Comparison of ENCODE assay signal across 8 cellular contexts in the genomic region with DNA sequence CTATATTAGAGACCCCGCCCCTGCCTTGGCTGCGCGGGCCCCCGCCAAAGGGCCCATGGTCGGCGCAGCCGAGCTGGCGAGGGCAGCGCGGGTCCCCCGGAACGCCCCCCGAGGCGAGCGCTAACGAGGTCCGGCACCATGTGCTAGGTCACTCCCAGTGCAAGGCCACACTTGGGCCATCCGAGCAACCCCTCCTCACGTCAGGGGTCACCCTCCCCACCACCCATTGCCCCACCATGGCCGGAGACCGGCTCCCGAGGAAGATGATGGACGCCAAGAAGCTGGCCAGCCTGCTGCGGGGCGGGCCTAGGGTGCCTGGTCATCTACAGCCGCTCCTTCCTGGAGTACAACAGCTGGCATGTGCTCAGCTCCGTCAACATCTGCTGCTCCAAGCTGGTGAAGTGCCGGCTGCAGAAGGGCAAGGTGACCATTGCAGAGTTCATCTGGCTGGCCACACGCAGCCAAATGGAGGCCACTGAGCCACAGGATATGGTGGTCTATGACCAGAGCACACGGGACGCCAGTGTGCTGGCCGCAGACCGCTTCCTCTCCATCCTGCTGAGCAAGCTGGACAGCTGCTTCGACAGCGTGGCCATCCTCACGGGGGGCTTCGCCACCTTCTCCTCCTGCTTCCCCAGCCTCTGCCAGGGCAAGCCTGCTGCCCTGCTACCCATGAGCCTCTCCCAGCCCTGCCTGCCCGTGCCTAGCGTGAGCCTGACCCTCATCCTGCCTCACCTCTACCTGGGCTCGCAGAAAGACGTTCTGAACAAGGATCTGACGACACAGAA. TPM values are rescaled to one million over a fixed set of nuclear protein-coding genes. Genes with fewer than 3 reads are reported as not detected.
DNase-seq lines count a peak whose midpoint lies in the region; ATAC-seq and TF ChIP-seq lines count a peak whose summit lies in the region.
"Had no signal": no experiment of that assay in that cellular context is flagged by ENCODE, and none has a peak within 500 bp of the region (broad histone marks: within the 10 kb centered on the region; RNA-seq: fewer than 3 reads in every experiment).

No MANE protein-coding gene starts in this region.

- peaks cover 38% of the 10 kb centered on the region for H3K79me2 ChIP-seq in Karpas-422 (ENCODE audit: low read length)

- no peak for DNase-seq in Karpas-422
- DNase-seq in body of pancreas, result peak; percentile 28 to 54 (median 44)
- no peak for DNase-seq in osteocyte (ENCODE audit: extremely low spot score, unreplicated experiment)
- DNase-seq in CD14-positive monocyte (ENCODE audit: low spot score), result no peak
- DNase-seq in brain microvascular endothelial cell, result no peak
- no peak for DNase-seq in midbrain (lab: John Stamatoyannopoulos, UW)
- DNase-seq: MG63 had no signal

- H3K4me1 Mint-ChIP-seq in osteocyte (ENCODE audit: unreplicated experiment) (peaks cover 16% of the 10 kb centered on the region), CD14-positive monocyte (peaks cover 8% of the 10 kb centered on the region)

- H3K27ac Mint-ChIP-seq in osteocyte (ENCODE audit: unreplicated experiment) (no peak overlapping the region), CD14-positive monocyte (peak overlapping the region in 2 of 7 donors; percentile 26 to 43)

- H3K4me2 ChIP-seq in Karpas-422 (ENCODE audit: low read depth, low read length, poor library complexity, severe bottlenecking), result peak overlapping the region; percentile 86

- H3K27me3 Mint-ChIP-seq in osteocyte (ENCODE audit: unreplicated experiment) (no peaks in the 10 kb centered on the region), CD14-positive monocyte (ENCODE audit: low read depth in 3 of 3) (peaks cover 0 to 1% (median 0%) of the 10 kb centered on the region in 3 donors)

- H3K27ac ChIP-seq in Karpas-422 (ENCODE audit: low read length) (no peak overlapping the region), body of pancreas (peak overlapping the region in 3 of 4 donors; percentile 11 to 97 (median 34)), brain microvascular endothelial cell (no peak overlapping the region)

- peaks cover 13% of the 10 kb centered on the region for H3K4me1 ChIP-seq in Karpas-422 (ENCODE audit: low read length)
- H3K4me1 ChIP-seq in body of pancreas, result peaks cover 29% of the 10 kb centered on the region

- H3K9ac ChIP-seq in Karpas-422 (ENCODE audit: low read length), result peak overlapping the region; percentile 85

- H3K9me2 ChIP-seq in Karpas-422 (replicated peaks; ENCODE audit: insufficient read depth, low read length), result no peaks in the 10 kb centered on the region

- H3K9me3 Mint-ChIP-seq in osteocyte (ENCODE audit: unreplicated experiment), result no peaks in the 10 kb centered on the region
- H3K9me3 Mint-ChIP-seq in CD14-positive monocyte, result peaks cover 0 to 2% (median 0%) of the 10 kb centered on the region in 7 donors

- in situ Hi-C loops in brain microvascular endothelial cell (cut with HindIII; ENCODE audit: low pct_ligation_motif_present, low sequenced_read_pairs), result no loop called here

- TF ChIP-seq POLR2A in body of pancreas (IDR thresholded peaks at IDR 0.05), result no peak

- intact Hi-C loops in body of pancreas (cut with DNase I) (no loop called here), CD14-positive monocyte (cut with micrococcal nuclease) (loop anchor here in 1 of 2 donors (2.0 kb wide), 1 partner anchor 41 kb away; a partner anchor contains a TSS)

- no peaks in the 10 kb centered on the region for H3K27me3 ChIP-seq in Karpas-422 (ENCODE audit: low read length)
- H3K27me3 ChIP-seq in body of pancreas, result no peaks in the 10 kb centered on the region
- no peaks in the 10 kb centered on the region for H3K27me3 ChIP-seq in brain microvascular endothelial cell (replicated peaks)
- H3K27me3 ChIP-seq: MG63 had no signal

- no peak for ATAC-seq in body of pancreas
- ATAC-seq: GM12878 had no signal

- TF ChIP-seq CTCF in body of pancreas (IDR thresholded peaks at IDR 0.05) (no peak), osteocyte (IDR thresholded peaks at IDR 0.05) (no peak), CD14-positive monocyte (IDR thresholded peaks at IDR 0.05) (no peak), brain microvascular endothelial cell (IDR thresholded peaks at IDR 0.05; ENCODE audit: low read depth, low read length, missing control alignments) (no peak)

- H3K4me3 ChIP-seq in Karpas-422 (ENCODE audit: low read length) (peak overlapping the region; percentile 74), body of pancreas (peak overlapping the region in 1 of 2 donors; percentile 72), brain microvascular endothelial cell (ENCODE audit: low read depth, low read length) (no peak overlapping the region)

- H3K4me3 Mint-ChIP-seq in osteocyte (ENCODE audit: unreplicated experiment) (peak overlapping the region; percentile 99), CD14-positive monocyte (no peak overlapping the region)

- no peaks in the 10 kb centered on the region for H4K20me1 ChIP-seq in Karpas-422 (ENCODE audit: insufficient read depth, low read depth, low read length)

- peaks cover 6% of the 10 kb centered on the region; the same call in 1 of the 2 replicates for H3K36me3 ChIP-seq in Karpas-422 (ENCODE audit: insufficient read depth, low read length)
- peaks cover 0 to 2% of the 10 kb centered on the region in 2 donors for H3K36me3 ChIP-seq in body of pancreas (replicated peaks in 1 of 2; ENCODE audit: insufficient read depth in 1 of 2, low read depth in 2 of 2)
- H3K36me3 ChIP-seq in brain microvascular endothelial cell (replicated peaks), result peaks cover 13% of the 10 kb centered on the region

- H2AFZ ChIP-seq in Karpas-422 (ENCODE audit: low read length), result no peak overlapping the region

- H3K36me3 Mint-ChIP-seq in osteocyte (ENCODE audit: unreplicated experiment) (peaks cover 3% of the 10 kb centered on the region), CD14-positive monocyte (peaks cover 26 to 30% of the 10 kb centered on the region in 2 donors)

- H3K9me3 ChIP-seq in Karpas-422 (ENCODE audit: low read length) (no peaks in the 10 kb centered on the region), body of pancreas (no peaks in the 10 kb centered on the region)
- H3K9me3 ChIP-seq: MG63 had no signal

- 62 to 81% methylated on average over 36 to 41 of the region's 42 CpGs for WGBS in body of pancreas, 2 donors

RNA-seq across cellular contexts. Expression of gene SEC24C, which starts 12.4 kb away (rescaled TPM):
- 50.6 and 84.6 TPM in 2 replicates for total RNA-seq in Karpas-422 (2014; rRNA removed; shearing (Covaris generic); ENCODE audit: low replicate concordance)
- total RNA-seq in body of pancreas (10 to 100 TPM; 29.1 to 30.3 TPM), osteocyte (64.1 and 64.2 TPM in 2 replicates)
- polyA plus RNA-seq in CD14-positive monocyte, result 10 to 100 TPM; 25.7 to 44.8 TPM

RNA-seq across cellular contexts. Expression of gene AGAP5, which starts 33.9 kb away (rescaled TPM):
- total RNA-seq in Karpas-422 (2014; rRNA removed; shearing (Covaris generic); ENCODE audit: low replicate concordance), result 6.7 and 8.1 TPM in 2 replicates
- total RNA-seq in body of pancreas, result 10 to 100 TPM; 13.5 to 25.1 TPM
- 5.9 and 8.1 TPM in 2 replicates for total RNA-seq in osteocyte
- under 1 TPM; 0.23 to 0.44 TPM for polyA plus RNA-seq in CD14-positive monocyte

RNA-seq across cellular contexts. Expression of gene CHCHD1, which starts 50.1 kb away (rescaled TPM):
- total RNA-seq in Karpas-422 (2014; rRNA removed; shearing (Covaris generic); ENCODE audit: low replicate concordance), result 39.0 and 57.5 TPM in 2 replicates
- total RNA-seq in body of pancreas, result 10 to 100 TPM in 1 of 2 donors, 1 to 10 TPM in 1; 9.3 to 15.8 TPM
- total RNA-seq in osteocyte, result 19.9 and 22.3 TPM in 2 replicates
- 10 to 100 TPM; 72.3 to 85.0 TPM for polyA plus RNA-seq in CD14-positive monocyte

RNA-seq across cellular contexts. Expression of gene ZSWIM8, which starts 53.6 kb away (rescaled TPM):
- 33.0 and 49.5 TPM in 2 replicates for total RNA-seq in Karpas-422 (2014; rRNA removed; shearing (Covaris generic); ENCODE audit: low replicate concordance)
- total RNA-seq in body of pancreas (10 to 100 TPM; 34.5 to 70.9 TPM), osteocyte (164 and 186 TPM in 2 replicates)
- polyA plus RNA-seq in CD14-positive monocyte, result 10 to 100 TPM in 1 of 2 donors, 1 to 10 TPM in 1; 7.8 to 19.2 TPM

Comparison
In these comparisons a context has a peak if more than half of its experiments do, and no peak if none do; other contexts are left out.
1. DNase-seq: peak in body of pancreas (4 of 4); none in Karpas-422 (single experiment), osteocyte (single experiment), CD14-positive monocyte (single experiment), brain microvascular endothelial cell (single experiment) and midbrain (single experiment).
2. H3K27ac ChIP-seq: peak in body of pancreas (3 of 4); none in Karpas-422 (single experiment) and brain microvascular endothelial cell (single experiment).